ENCODE assay signal across 8 cellular contexts in the genomic region with DNA sequence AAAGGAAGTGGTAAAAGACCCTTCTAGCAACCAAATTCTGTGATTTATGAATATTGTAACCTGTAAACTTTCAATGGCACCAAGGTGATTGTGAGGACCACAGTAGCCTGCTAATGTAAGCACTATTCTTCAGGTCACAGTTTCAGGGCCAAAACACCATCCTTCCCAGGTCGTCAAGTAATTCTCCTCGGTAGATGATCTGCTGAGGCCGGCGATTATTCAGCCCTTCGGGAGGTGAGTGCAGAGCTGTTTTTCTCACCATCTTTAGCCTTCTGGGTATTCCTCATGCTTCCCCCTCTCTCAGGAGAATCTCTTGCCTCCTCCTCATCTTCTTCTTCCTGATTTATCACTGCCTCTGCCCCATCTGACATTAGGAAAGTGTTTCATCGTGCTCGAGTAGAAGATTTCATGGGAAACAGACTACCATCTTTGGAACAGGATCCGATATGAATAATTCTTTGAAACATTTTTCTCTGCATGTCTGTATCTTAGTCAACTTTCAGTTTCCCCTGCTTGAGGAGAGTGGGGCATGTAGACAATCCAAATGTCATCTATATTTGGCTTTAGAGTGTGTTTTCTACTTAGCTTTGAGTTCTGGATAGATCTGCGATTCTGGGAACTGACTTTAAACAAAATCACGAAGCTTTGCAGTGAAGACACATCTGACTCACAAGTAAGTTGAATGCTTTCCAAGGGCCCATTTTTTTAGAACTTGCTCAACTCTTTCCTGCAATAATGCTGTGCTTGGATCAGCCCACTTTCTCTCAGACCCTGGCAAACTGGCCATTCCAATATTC.
DNase-seq lines count a peak whose midpoint lies in the region; ATAC-seq, FAIRE-seq and TF ChIP-seq lines count a peak whose summit lies in the region.

No MANE protein-coding gene starts in this region.

- H3K36me3 ChIP-seq in astrocyte (ENCODE audit: insufficient read depth, low read length) (no peaks in the 10 kb centered on the region), stomach (no peaks in the 10 kb centered on the region), SJCRH30 (no peaks in the 10 kb centered on the region)

- H3K27ac ChIP-seq in astrocyte (ENCODE audit: low read depth, low read length) (peak overlapping the region; percentile 74), stomach (peak overlapping the region; percentile 69 to 87 (median 82)), SJCRH30 (no peak overlapping the region)

- H3K79me2 ChIP-seq in astrocyte (ENCODE audit: insufficient read depth, low read length) = no peaks in the 10 kb centered on the region

- H3K4me2 ChIP-seq in astrocyte (ENCODE audit: low read length) = peak overlapping the region; percentile 77

- no peaks in the 10 kb centered on the region for H3K9me3 Mint-ChIP-seq in HFFc6
- H3K9me3 Mint-ChIP-seq in astrocyte (ENCODE audit: unreplicated experiment) = no peaks in the 10 kb centered on the region

- no peaks in the 10 kb centered on the region for H4K20me1 ChIP-seq in astrocyte (ENCODE audit: insufficient read depth, low read length)

- H3K36me3 Mint-ChIP-seq in HFFc6 (ENCODE audit: low read depth) (no peaks in the 10 kb centered on the region), astrocyte (ENCODE audit: low read depth, unreplicated experiment) (no peaks in the 10 kb centered on the region)

- peak overlapping the region; percentile 1 for H2AFZ ChIP-seq in astrocyte (ENCODE audit: low read depth, low read length)

- H3K27me3 ChIP-seq in astrocyte (ENCODE audit: insufficient read depth, low read length) (no peaks in the 10 kb centered on the region), stomach (no peaks in the 10 kb centered on the region), SJCRH30 (no peaks in the 10 kb centered on the region)

- H3K4me3 ChIP-seq in astrocyte (ENCODE audit: insufficient read depth, low read depth, low read length) (peak overlapping the region; percentile 24), stomach (peak overlapping the region in 1 of 4 donors; percentile 4), SJCRH30 (no peak overlapping the region)

- TF ChIP-seq CTCF in HFFc6 (IDR thresholded peaks at IDR 0.05) (no peak), astrocyte (IDR thresholded peaks at IDR 0.05; ENCODE audit: insufficient read depth, low read depth, low read length) (no peak), stomach (IDR thresholded peaks at IDR 0.05) (no peak)

- intact Hi-C loops in stomach (cut with DNase I; ENCODE audit: low total_unique reads) = no loop called here

- no peak for ATAC-seq in GM18870 (IDR thresholded peaks at IDR 0.05; ENCODE audit: unreplicated experiment)
- no peak for ATAC-seq in GM19023 (IDR thresholded peaks at IDR 0.05; ENCODE audit: unreplicated experiment)

- DNase-seq in HFFc6 (peak; percentile 92), astrocyte (ENCODE audit: low read depth) (peak; percentile 96), hepatic stellate cell (ENCODE audit: low spot score) (peak; percentile 62), stomach (no peak), NCI-H2227 treated with DMSO at 0.1 percent for 48 hours (lab: John Stamatoyannopoulos, UW) (no peak), SJCRH30 (no peak)

- H3K4me1 ChIP-seq in astrocyte (ENCODE audit: insufficient read depth, low read length) (peaks cover 26% of the 10 kb centered on the region), stomach (peaks cover 15 to 30% (median 20%) of the 10 kb centered on the region in 4 donors), SJCRH30 (peaks cover 12% of the 10 kb centered on the region)

- H3K9me3 ChIP-seq in astrocyte (ENCODE audit: insufficient read depth, low read depth, low read length) (no peaks in the 10 kb centered on the region), stomach (no peaks in the 10 kb centered on the region), SJCRH30 (replicated peaks) (no peaks in the 10 kb centered on the region)

- peak overlapping the region; percentile 83 for H3K4me3 Mint-ChIP-seq in HFFc6
- peak overlapping the region; percentile 17 for H3K4me3 Mint-ChIP-seq in astrocyte (ENCODE audit: unreplicated experiment)

- peak overlapping the region; percentile 59 for H3K9ac ChIP-seq in astrocyte (ENCODE audit: low read length)

- H3K4me1 Mint-ChIP-seq in HFFc6 (ENCODE audit: low read depth) (peaks cover 60% of the 10 kb centered on the region), astrocyte (ENCODE audit: low read depth, unreplicated experiment) (peaks cover 55% of the 10 kb centered on the region)

- H3K27me3 Mint-ChIP-seq in HFFc6 (ENCODE audit: insufficient read depth) = no peaks in the 10 kb centered on the region; the same call in 1 of the 2 replicates
- H3K27me3 Mint-ChIP-seq in astrocyte (ENCODE audit: low read depth, unreplicated experiment) = no peaks in the 10 kb centered on the region

- H3K27ac Mint-ChIP-seq in HFFc6 = peak overlapping the region; percentile 94
- peak overlapping the region; percentile 95 for H3K27ac Mint-ChIP-seq in astrocyte (ENCODE audit: unreplicated experiment)

- FAIRE-seq in astrocyte (lab: Jason Lieb, UNC) = peak; percentile 95

- 60 to 80% (median 73%) methylated on average over 10 of the region's 10 CpGs for WGBS in stomach, 5 donors

- no peak for TF ChIP-seq EP300 in stomach (IDR thresholded peaks at IDR 0.05)

- TF ChIP-seq POLR2A in stomach (IDR thresholded peaks at IDR 0.05) = no peak

Comparison
In these comparisons a context has a peak if more than half of its experiments do, and no peak if none do; other contexts are left out.
1. DNase-seq: peak in HFFc6 (single experiment), astrocyte (single experiment) and hepatic stellate cell (single experiment); none in stomach (single experiment), NCI-H2227 treated with DMSO at 0.1 percent for 48 hours (single experiment) and SJCRH30 (0 of 2).